ENCODE assay signal across 8 cellular contexts in genomic region chr6:13331516-13332348, GRCh38. TPM values are rescaled to one million over a fixed set of nuclear protein-coding genes. Genes with fewer than 3 reads are reported as not detected.
DNase-seq lines count a peak whose midpoint lies in the region; ATAC-seq and TF ChIP-seq lines count a peak whose summit lies in the region.

No MANE protein-coding gene starts in this region.

- H3K27ac ChIP-seq in gastroesophageal sphincter (no peak overlapping the region), stomach (no peak overlapping the region)

- peaks cover 24% of the 10 kb centered on the region for H3K4me1 Mint-ChIP-seq in CD14-positive monocyte

- 39 to 43% methylated on average over 11 of the region's 13 CpGs for WGBS in gastroesophageal sphincter (ENCODE audit: low coverage in 1 of 2), 2 donors
- 46 to 51% (median 49%) methylated on average over 13 of the region's 13 CpGs for WGBS in stomach, 5 donors

- DNase-seq in CD14-positive monocyte (ENCODE audit: low spot score): no peak
- DNase-seq in HEK293T (ENCODE audit: extremely low spot score): no peak
- peak; percentile 63 for DNase-seq in RPMI8226
- no peak for DNase-seq in stomach
- no peak for DNase-seq in stimulated activated naive CD8-positive, alpha-beta T cell treated with anti-CD3 and anti-CD28 coated beads, Interleukin-15, Interleukin-2, amounts not matched to agents 100 U/mL and 50 U/mL, for 24 hours

- peaks cover 0 to 3% of the 10 kb centered on the region in 2 donors for H3K36me3 Mint-ChIP-seq in CD14-positive monocyte

- H3K36me3 ChIP-seq in gastroesophageal sphincter (no peaks in the 10 kb centered on the region), stomach (no peaks in the 10 kb centered on the region)

- TF ChIP-seq EP300 in gastroesophageal sphincter (IDR thresholded peaks at IDR 0.05) (no peak), stomach (IDR thresholded peaks at IDR 0.05) (no peak)

- H3K4me3 Mint-ChIP-seq in CD14-positive monocyte: no peak overlapping the region

- TF ChIP-seq CTCF in CD14-positive monocyte (IDR thresholded peaks at IDR 0.05) (peak; percentile 76), gastroesophageal sphincter (IDR thresholded peaks at IDR 0.05) (peak; percentile 36 to 67 (median 48)), stomach (IDR thresholded peaks at IDR 0.05) (peak in 4 of 7 experiments; percentile 30 to 70 (median 60))

- intact Hi-C loops in CD14-positive monocyte (cut with micrococcal nuclease): loop anchor here (2.0 to 10.0 kb wide), 5 partner anchors 123 to 417 kb away; partner anchors contain the start of gene NOL7 (in 1 of the 2)
- intact Hi-C loops in stomach (cut with DNase I; ENCODE audit: low total_unique reads): loop anchor here (10.0 kb wide), 1 partner anchor 417 kb away; no protein-coding TSS in a partner anchor

- H3K27me3 ChIP-seq in gastroesophageal sphincter (no peaks in the 10 kb centered on the region), stomach (no peaks in the 10 kb centered on the region)

- H3K9me3 ChIP-seq in gastroesophageal sphincter (no peaks in the 10 kb centered on the region), stomach (no peaks in the 10 kb centered on the region)

- CTCF ChIA-PET in HEK293T (lab: Yijun Ruan, JAX): interaction anchor here (0.7 to 2.0 kb wide), 2 partner anchors 29 to 420 kb away, joined by 8 to 17 read pairs; no protein-coding TSS in a partner anchor

- POLR2A ChIA-PET in HEK293T (lab: Yijun Ruan, JAX): no interaction called here

- H3K4me1 ChIP-seq in gastroesophageal sphincter: peaks cover 0 to 24% (median 4%) of the 10 kb centered on the region in 3 donors
- H3K4me1 ChIP-seq in stomach: peaks cover 0 to 21% (median 12%) of the 10 kb centered on the region in 4 donors

- TF ChIP-seq POLR2A in gastroesophageal sphincter (IDR thresholded peaks at IDR 0.05): no peak
- no peak for TF ChIP-seq POLR2A in stomach (IDR thresholded peaks at IDR 0.05)

- no peaks in the 10 kb centered on the region for H3K9me3 Mint-ChIP-seq in CD14-positive monocyte

- H3K4me3 ChIP-seq in gastroesophageal sphincter (no peak overlapping the region), stomach (no peak overlapping the region)

- no peak overlapping the region for H3K27ac Mint-ChIP-seq in CD14-positive monocyte

- ATAC-seq in gastroesophageal sphincter (no peak), HG02798 (IDR thresholded peaks at IDR 0.05; ENCODE audit: poor library complexity, unreplicated experiment) (no peak), GM21515 (IDR thresholded peaks at IDR 0.05; ENCODE audit: unreplicated experiment) (no peak)
- no peak for ATAC-seq in stimulated activated naive CD8-positive, alpha-beta T cell treated with anti-CD3 and anti-CD28 coated beads, Interleukin-15, Interleukin-2, amounts not matched to agents 100 U/mL and 50 U/mL, for 24 hours

- peaks cover 0 to 1% (median 0%) of the 10 kb centered on the region in 3 donors for H3K27me3 Mint-ChIP-seq in CD14-positive monocyte (ENCODE audit: low read depth in 3 of 3)

TF ChIP-seq in HEK293T, 16 proteins besides CTCF, POLR2A, EP300 and RAD21:
- no peak for TF ChIP-seq L3MBTL2 (conservative IDR thresholded peaks at IDR 0.05)
- TF ChIP-seq ZNF384 (IDR thresholded peaks at IDR 0.05): no peak
- TF ChIP-seq FOXM1 (IDR thresholded peaks at IDR 0.05; ENCODE audit: borderline replicate concordance): peak; percentile 42; the same call in 1 of the 2 replicates

RNA-seq across cellular contexts. Expression of gene TBC1D7, which starts 3.4 kb away (rescaled TPM):
- 10 to 100 TPM; 34.3 TPM for polyA plus RNA-seq in CD14-positive monocyte
- total RNA-seq in gastroesophageal sphincter: 10 to 100 TPM in 1 of 4 donors, 1 to 10 TPM in 3; 5.1 to 14.5 (median 7.3) TPM
- 10 to 100 TPM in 1 of 5 donors, 1 to 10 TPM in 3, not detected in 1; 2.7 to 20.4 (median 7.5) TPM for total RNA-seq in stomach
- 10 to 100 TPM in 2 of 3 donors, 1 to 10 TPM in 1; 8.2 to 15.3 (median 10.2) TPM for polyA plus RNA-seq in stomach
